Comparison of ENCODE assay signal across 8 cellular contexts in genomic region chr5:168219515-168220410, GRCh38.
DNase-seq lines count a peak whose midpoint lies in the region; ATAC-seq and TF ChIP-seq lines count a peak whose summit lies in the region.

No MANE protein-coding gene starts in this region.

- H3K27ac ChIP-seq in foreskin keratinocyte, result no peak overlapping the region
- no peak overlapping the region for H3K27ac ChIP-seq in neutrophil

- ATAC-seq in GM19397 (IDR thresholded peaks at IDR 0.05; ENCODE audit: unreplicated experiment), result peak; percentile 87
- ATAC-seq in HG03432 (IDR thresholded peaks at IDR 0.05; ENCODE audit: unreplicated experiment), result peak; percentile 87
- ATAC-seq in activated T-cell treated with anti-CD3 and anti-CD28 coated beads, Interleukin-2, amount 50 U/mL, for 4 hours, result peak; percentile 32 to 58
- peak; percentile 81 for ATAC-seq in foreskin keratinocyte

- H3K4me3 ChIP-seq in neutrophil (ENCODE audit: low read depth in 1 of 2, low read length in 1 of 2), result no peak overlapping the region

- peak; percentile 74 for DNase-seq in EH (ENCODE audit: low read depth)
- DNase-seq in NCI-H446 treated with DMSO at 0.1 percent for 48 hours (lab: John Stamatoyannopoulos, UW), result peak; percentile 1
- peak; percentile 21 for DNase-seq in activated T-cell treated with anti-CD3 and anti-CD28 coated beads, Interleukin-2, amount 50 U/mL, for 4 hours
- DNase-seq in foreskin keratinocyte, result peak; percentile 24 to 55
- DNase-seq in posterior vena cava (ENCODE audit: low spot score), result no peak

- intact Hi-C loops in posterior vena cava (cut with DNase I), result loop anchor here in 1 of 2 donors (5.0 kb wide), 1 partner anchor 497 kb away; no protein-coding TSS in a partner anchor

- H3K27me3 ChIP-seq in foreskin keratinocyte (no peaks in the 10 kb centered on the region), neutrophil (peaks cover 17% of the 10 kb centered on the region)

- H3K4me1 ChIP-seq in foreskin keratinocyte, result no peaks in the 10 kb centered on the region
- no peaks in the 10 kb centered on the region for H3K4me1 ChIP-seq in neutrophil (ENCODE audit: control insufficient read depth in 1 of 2, insufficient read depth in 1 of 2, low read depth in 1 of 2, low read length in 1 of 2)

- H3K36me3 Mint-ChIP-seq in activated T-cell treated with anti-CD3 and anti-CD28 coated beads, Interleukin-2, amount 50 U/mL, for 4 hours (ENCODE audit: insufficient read depth), result no peaks in the 10 kb centered on the region

- H3K27me3 Mint-ChIP-seq in activated T-cell treated with anti-CD3 and anti-CD28 coated beads, Interleukin-2, amount 50 U/mL, for 4 hours (ENCODE audit: low read depth), result peaks cover 2% of the 10 kb centered on the region

- no peak overlapping the region for H3K4me3 Mint-ChIP-seq in activated T-cell treated with anti-CD3 and anti-CD28 coated beads, Interleukin-2, amount 50 U/mL, for 4 hours

- peak; percentile 94 for TF ChIP-seq CTCF in foreskin keratinocyte (conservative IDR thresholded peaks at IDR 0.05)
- TF ChIP-seq CTCF in neutrophil (IDR thresholded peaks at IDR 0.05), result peak; percentile 77

- H3K9me3 Mint-ChIP-seq in activated T-cell treated with anti-CD3 and anti-CD28 coated beads, Interleukin-2, amount 50 U/mL, for 4 hours, result no peaks in the 10 kb centered on the region

- no peaks in the 10 kb centered on the region for H3K36me3 ChIP-seq in neutrophil

- no peaks in the 10 kb centered on the region for H3K9me3 ChIP-seq in neutrophil

- H3K4me1 Mint-ChIP-seq in activated T-cell treated with anti-CD3 and anti-CD28 coated beads, Interleukin-2, amount 50 U/mL, for 4 hours (ENCODE audit: low read depth), result no peaks in the 10 kb centered on the region
